Comparison of ENCODE assay signal across 21 cellular contexts in the genomic region with DNA sequence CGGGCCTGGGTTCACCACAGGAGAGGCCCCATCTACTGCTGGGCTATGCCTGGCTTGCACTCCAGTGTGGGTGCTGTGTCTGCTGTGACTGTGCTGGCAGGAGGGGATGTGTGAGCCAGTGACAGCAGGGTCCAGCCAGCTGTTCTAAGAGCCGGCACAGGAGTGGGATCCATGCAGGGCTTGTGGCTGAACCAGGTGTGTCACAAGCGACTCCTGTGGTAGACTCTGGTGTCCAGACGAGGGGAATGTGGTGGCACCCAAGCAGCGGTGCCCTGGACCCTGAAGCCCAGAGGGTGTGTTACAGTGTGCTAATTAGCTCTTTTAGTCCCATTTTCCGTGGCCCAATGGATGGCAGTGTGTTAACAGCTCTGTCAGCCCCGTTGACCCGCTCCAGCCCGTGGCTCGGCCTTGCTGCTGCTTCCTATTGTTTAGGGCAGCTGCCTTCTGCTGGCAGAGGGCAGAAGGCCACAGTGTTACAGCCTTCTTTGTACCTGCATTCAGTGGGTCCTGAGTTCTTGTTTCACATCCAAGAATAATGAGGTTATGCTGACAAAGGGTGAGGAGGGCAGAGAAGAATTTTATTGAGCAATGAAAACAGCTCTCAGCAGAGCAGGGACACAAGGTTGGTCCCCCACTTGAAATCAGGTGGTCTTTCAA.
DNase-seq lines count a peak whose midpoint lies in the region; ATAC-seq and TF ChIP-seq lines count a peak whose summit lies in the region.
"Had no signal": no experiment of that assay in that cellular context is flagged by ENCODE, and none has a peak within 500 bp of the region (broad histone marks: within the 10 kb centered on the region; RNA-seq: fewer than 3 reads in every experiment).

No MANE protein-coding gene starts in this region.

- no peaks in the 10 kb centered on the region for H4K20me1 ChIP-seq in neural progenitor cell (ENCODE audit: low read depth)
- H4K20me1 ChIP-seq: BLaER1 had no signal

- H3K4me3 ChIP-seq in cardiac muscle cell: no peak overlapping the region
- H3K4me3 ChIP-seq in left ventricle myocardium inferior: no peak overlapping the region
- no peak overlapping the region for H3K4me3 ChIP-seq in neural progenitor cell
- no peak overlapping the region for H3K4me3 ChIP-seq in uterus
- H3K4me3 ChIP-seq: BLaER1, spleen had no signal

- no peaks in the 10 kb centered on the region for H3K9me3 ChIP-seq in cardiac muscle cell (ENCODE audit: low read depth)
- no peaks in the 10 kb centered on the region for H3K9me3 ChIP-seq in left ventricle myocardium inferior (replicated peaks)
- no peaks in the 10 kb centered on the region for H3K9me3 ChIP-seq in neural progenitor cell (ENCODE audit: low read depth)
- no peaks in the 10 kb centered on the region for H3K9me3 ChIP-seq in uterus

- H3K36me3 ChIP-seq in cardiac muscle cell (no peaks in the 10 kb centered on the region), left ventricle myocardium inferior (no peaks in the 10 kb centered on the region), neural progenitor cell (no peaks in the 10 kb centered on the region), uterus (no peaks in the 10 kb centered on the region)
- H3K36me3 ChIP-seq: brain microvascular endothelial cell, spleen had no signal

- H3K27ac ChIP-seq in cardiac muscle cell (peak overlapping the region; percentile 3), left ventricle myocardium inferior (replicated peaks) (peak overlapping the region; percentile 81), neural progenitor cell (peak overlapping the region; percentile 23), uterus (peak overlapping the region; percentile 87 to 89)
- H3K27ac ChIP-seq: BLaER1, brain microvascular endothelial cell, spleen had no signal

- ATAC-seq in left ventricle myocardium superior: no peak
- ATAC-seq: activated T-helper 17 cell treated with anti-CD3 and anti-CD28 coated beads, Interleukin-2, amount 50 U/mL, for 72 hours; natural killer cell; T-cell had no signal

- no peak overlapping the region for H3K9ac ChIP-seq in neural progenitor cell
- H3K9ac ChIP-seq: BLaER1 had no signal

- H2AFZ ChIP-seq in neural progenitor cell (replicated peaks): peak overlapping the region; percentile 40

- H3K4me3 Mint-ChIP-seq in neural progenitor cell: peak overlapping the region; percentile 30
- H3K4me3 Mint-ChIP-seq: activated CD4-positive, alpha-beta T cell treated with anti-CD3 and anti-CD28 coated beads, Interleukin-2, amount 10 ng/mL, durations not matched to agents 24 days and 14 days; activated naive CD8-positive, alpha-beta T cell treated with anti-CD3 and anti-CD28 coated beads, Interleukin-2, amount 10 ng/mL, durations not matched to agents 7 days and 5 days; activated T-helper 17 cell treated with anti-CD3 and anti-CD28 coated beads, Interleukin-2, amount 50 U/mL, for 72 hours; dendritic cell treated with granulocyte-macrophage colony-stimulating factor and Interleukin-4, amounts not matched to agents 40 ng/mL and 50 ng/mL, for 4 days; natural killer cell; T-cell had no signal

- H3K4me1 Mint-ChIP-seq in neural progenitor cell: peaks cover 62% of the 10 kb centered on the region
- H3K4me1 Mint-ChIP-seq: activated CD4-positive, alpha-beta T cell treated with anti-CD3 and anti-CD28 coated beads, Interleukin-2, amount 10 ng/mL, durations not matched to agents 24 days and 14 days; activated naive CD8-positive, alpha-beta T cell treated with anti-CD3 and anti-CD28 coated beads, Interleukin-2, amount 10 ng/mL, durations not matched to agents 7 days and 5 days; activated T-helper 17 cell treated with anti-CD3 and anti-CD28 coated beads, Interleukin-2, amount 50 U/mL, for 72 hours; T-cell had no signal

- peak overlapping the region; percentile 22 for H3K4me2 ChIP-seq in neural progenitor cell
- H3K4me2 ChIP-seq: BLaER1 had no signal

- H3K4me1 ChIP-seq in cardiac muscle cell (ENCODE audit: low read depth): peaks cover 32% of the 10 kb centered on the region
- peaks cover 47% of the 10 kb centered on the region for H3K4me1 ChIP-seq in left ventricle myocardium inferior
- peaks cover 46% of the 10 kb centered on the region for H3K4me1 ChIP-seq in neural progenitor cell
- H3K4me1 ChIP-seq in uterus: peaks cover 6 to 12% of the 10 kb centered on the region in 2 donors
- H3K4me1 ChIP-seq: spleen had no signal

- TF ChIP-seq CTCF in cardiac muscle cell (IDR thresholded peaks at IDR 0.05; ENCODE audit: low read depth, low read length) (no peak), left ventricle myocardium inferior (IDR thresholded peaks at IDR 0.05; ENCODE audit: borderline replicate concordance) (no peak), neural progenitor cell (IDR thresholded peaks at IDR 0.05) (no peak), uterus (IDR thresholded peaks at IDR 0.05) (no peak)

- no peaks in the 10 kb centered on the region for H3K36me3 Mint-ChIP-seq in neural progenitor cell
- H3K36me3 Mint-ChIP-seq: activated naive CD8-positive, alpha-beta T cell treated with anti-CD3 and anti-CD28 coated beads, Interleukin-2, amount 10 ng/mL, durations not matched to agents 7 days and 5 days; natural killer cell; T-cell had no signal

- H3K27ac Mint-ChIP-seq in neural progenitor cell: peak overlapping the region; percentile 93
- H3K27ac Mint-ChIP-seq: activated CD4-positive, alpha-beta T cell treated with anti-CD3 and anti-CD28 coated beads, Interleukin-2, amount 10 ng/mL, durations not matched to agents 24 days and 14 days; activated naive CD8-positive, alpha-beta T cell treated with anti-CD3 and anti-CD28 coated beads, Interleukin-2, amount 10 ng/mL, durations not matched to agents 7 days and 5 days; activated T-helper 17 cell treated with anti-CD3 and anti-CD28 coated beads, Interleukin-2, amount 50 U/mL, for 72 hours; dendritic cell treated with granulocyte-macrophage colony-stimulating factor and Interleukin-4, amounts not matched to agents 40 ng/mL and 50 ng/mL, for 4 days; natural killer cell; T-cell had no signal

- TF ChIP-seq POLR2A in uterus (IDR thresholded peaks at IDR 0.05): no peak

- intact Hi-C loops in left ventricle myocardium superior (cut with micrococcal nuclease) (no loop called here), left ventricle myocardium inferior (cut with micrococcal nuclease) (no loop called here), uterus (cut with DNase I; ENCODE audit: low total_unique reads) (no loop called here)

- DNase-seq in cardiac muscle cell (ENCODE audit: low read depth in 1 of 2, low spot score in 1 of 2) (no peak), left ventricle myocardium superior (no peak), left ventricle myocardium inferior (no peak), neural progenitor cell (ENCODE audit: low spot score) (peak; percentile 60), uterus (no peak), DMS 273 (lab: John Stamatoyannopoulos, UW; ENCODE audit: unreplicated experiment) (no peak), NCI-H187 (lab: John Stamatoyannopoulos, UW) (no peak), Ammon's horn (ENCODE audit: low spot score) (no peak)
- DNase-seq: activated CD4-positive, alpha-beta T cell treated with anti-CD3 and anti-CD28 coated beads, Interleukin-2, amount 10 ng/mL, durations not matched to agents 24 days and 14 days; activated naive CD8-positive, alpha-beta T cell treated with anti-CD3 and anti-CD28 coated beads, Interleukin-2, amount 10 ng/mL, durations not matched to agents 7 days and 5 days; brain microvascular endothelial cell; EL; natural killer cell; NCI-H1694; OCI-M1; SHP77 treated with DMSO at 0.1 percent for 48 hours; spleen; T-cell had no signal

- peaks cover 4% of the 10 kb centered on the region for H3K9me3 Mint-ChIP-seq in neural progenitor cell
- H3K9me3 Mint-ChIP-seq: activated T-helper 17 cell treated with anti-CD3 and anti-CD28 coated beads, Interleukin-2, amount 50 U/mL, for 72 hours; natural killer cell had no signal

- peaks cover 25% of the 10 kb centered on the region for H3F3A ChIP-seq in neural progenitor cell (ENCODE audit: low read depth)

- H3K27me3 ChIP-seq in cardiac muscle cell (no peaks in the 10 kb centered on the region), left ventricle myocardium inferior (ENCODE audit: low read depth) (no peaks in the 10 kb centered on the region), neural progenitor cell (no peaks in the 10 kb centered on the region), uterus (no peaks in the 10 kb centered on the region)
- H3K27me3 ChIP-seq: BLaER1, brain microvascular endothelial cell, spleen had no signal

- H3K27me3 Mint-ChIP-seq in neural progenitor cell (ENCODE audit: insufficient read depth, low read depth): peaks cover 13% of the 10 kb centered on the region
- H3K27me3 Mint-ChIP-seq: dendritic cell treated with granulocyte-macrophage colony-stimulating factor and Interleukin-4, amounts not matched to agents 40 ng/mL and 50 ng/mL, for 4 days had no signal

- H3K79me2 ChIP-seq in neural progenitor cell (ENCODE audit: low read depth): no peaks in the 10 kb centered on the region

Comparison
In these comparisons a context has a peak if more than half of its experiments do, and no peak if none do; other contexts are left out.
1. H3K27ac ChIP-seq: peak in every context shown above with its lines; median percentile 88 in uterus; 81 in left ventricle myocardium inferior; 23 in neural progenitor cell; 3 in cardiac muscle cell.